ENCODE assay signal across 8 cellular contexts in genomic region chr3:48716508-48716981, GRCh38. TPM values are rescaled to one million over a fixed set of nuclear protein-coding genes. Genes with fewer than 3 reads are reported as not detected.
DNase-seq lines count a peak whose midpoint lies in the region; ATAC-seq and TF ChIP-seq lines count a peak whose summit lies in the region.

No MANE protein-coding gene starts in this region.

- H3K4me3 Mint-ChIP-seq in MCF 10A (ENCODE audit: unreplicated experiment) = peak overlapping the region; percentile 93

- H3K36me3 ChIP-seq in HCT116 (ENCODE audit: control insufficient read depth in 1 of 2, insufficient read depth in 2 of 2, low read length in 2 of 2) = peaks cover 15 to 21% of the 10 kb centered on the region in 2 experiments
- H3K36me3 ChIP-seq in SJSA1 = peaks cover 32% of the 10 kb centered on the region
- peaks cover 34% of the 10 kb centered on the region for H3K36me3 ChIP-seq in lower lobe of right lung

- TF ChIP-seq RAD21 in HCT116 (IDR thresholded peaks at IDR 0.05; ENCODE audit: low read depth) = no peak

- peaks cover 54% of the 10 kb centered on the region for H3K79me2 ChIP-seq in HCT116 (ENCODE audit: insufficient read depth, low read length)

- H3K27me3 ChIP-seq in HCT116 (ENCODE audit: insufficient read depth, low read length) (no peaks in the 10 kb centered on the region), SJSA1 (replicated peaks) (no peaks in the 10 kb centered on the region), lower lobe of right lung (ENCODE audit: low read depth) (no peaks in the 10 kb centered on the region)

- peak overlapping the region; percentile 99 for H3K9ac ChIP-seq in HCT116 (ENCODE audit: low read length)

- peaks cover 51% of the 10 kb centered on the region for H3K36me3 Mint-ChIP-seq in MCF 10A (ENCODE audit: insufficient read depth, unreplicated experiment)

- peak overlapping the region; percentile 98 for H3K27ac Mint-ChIP-seq in MCF 10A (ENCODE audit: low read depth, unreplicated experiment)

- H3K4me3 ChIP-seq in HCT116 (replicated peaks in 1 of 2; ENCODE audit: low read depth in 1 of 2, low read length in 2 of 2) = peak overlapping the region; percentile 85 to 100
- peak overlapping the region; percentile 56 for H3K4me3 ChIP-seq in SJSA1
- H3K4me3 ChIP-seq in lower lobe of right lung = peak overlapping the region; percentile 85

- no peaks in the 10 kb centered on the region for H3K9me3 Mint-ChIP-seq in MCF 10A (ENCODE audit: unreplicated experiment)

- TF ChIP-seq POLR2A in HCT116 (IDR thresholded peaks at IDR 0.05; ENCODE audit: borderline replicate concordance, extremely low read depth, insufficient read depth, insufficient read length) = no peak

- POLR2A ChIA-PET in HCT116 (lab: Charles Lee) (interaction anchor here (0.8 to 1.4 kb wide), 6 partner anchors 12 to 202 kb away, joined by 3 to 8 read pairs (median 4); partner anchors contain the start of gene ARIH2), MCF 10A (lab: Yijun Ruan, JAX) (interaction anchor here (0.6 to 4.8 kb wide), 34 partner anchors 9 to 479 kb away, joined by 3 to 114 read pairs (median 5); partner anchors contain the start of genes ARIH2, ATRIP, CCDC51 and CELSR3)

- DNase-seq in HCT116 (ENCODE audit: low read depth, low spot score) = no peak
- no peak for DNase-seq in SJSA1 (ENCODE audit: low read depth in 1 of 2, low spot score in 2 of 2)
- no peak for DNase-seq in MCF 10A (ENCODE audit: unreplicated experiment)
- DNase-seq in lower lobe of right lung = no peak
- DNase-seq in NCI-H446 (lab: John Stamatoyannopoulos, UW) = no peak
- DNase-seq in HuH-7 (ENCODE audit: low spot score) = no peak

- H2AFZ ChIP-seq in HCT116 (ENCODE audit: low read depth, low read length, poor library complexity, severe bottlenecking) = no peak overlapping the region

- H3K4me2 ChIP-seq in HCT116 (ENCODE audit: low read length) = peak overlapping the region; percentile 82

- H4K20me1 ChIP-seq in HCT116 (ENCODE audit: insufficient read depth) = peaks cover 8% of the 10 kb centered on the region; the same call in 1 of the 2 replicates

- CTCF ChIA-PET in HCT116 (lab: Charles Lee) (interaction anchor here (1.1 to 1.2 kb wide), 2 partner anchors 23 to 280 kb away, joined by 4 to 12 read pairs; no protein-coding TSS in a partner anchor), MCF 10A (lab: Yijun Ruan, JAX) (interaction anchor here (1.5 to 2.8 kb wide), 2 partner anchors 19 to 23 kb away, joined by 3 to 16 read pairs; no protein-coding TSS in a partner anchor)

- no peaks in the 10 kb centered on the region for H3K9me2 ChIP-seq in HCT116 (ENCODE audit: insufficient read depth)

- TF ChIP-seq CTCF in HCT116 (IDR thresholded peaks at IDR 0.05 in 2 of 3, conservative IDR thresholded peaks at IDR 0.05 in 1 of 3; ENCODE audit: borderline replicate concordance in 1 of 3, insufficient read depth in 1 of 3, low read depth in 2 of 3, low read length in 2 of 3) = no peak
- no peak for TF ChIP-seq CTCF in MCF 10A (IDR thresholded peaks at IDR 0.05; ENCODE audit: unreplicated experiment)
- no peak for TF ChIP-seq CTCF in lower lobe of right lung (IDR thresholded peaks at IDR 0.05)

- H3K4me1 ChIP-seq in HCT116 (ENCODE audit: control insufficient read depth in 1 of 2, insufficient read depth in 2 of 2, low read length in 2 of 2) (peaks cover 12 to 18% of the 10 kb centered on the region in 2 experiments), SJSA1 (replicated peaks) (peaks cover 28% of the 10 kb centered on the region), lower lobe of right lung (peaks cover 47% of the 10 kb centered on the region)

- ATAC-seq in HCT116 (peak; percentile 42), lower lobe of right lung (peak; percentile 4 to 54), GM21576 (IDR thresholded peaks at IDR 0.05; ENCODE audit: unreplicated experiment) (no peak)

- H3K9me3 ChIP-seq in HCT116 (ENCODE audit: control insufficient read depth in 1 of 2, insufficient read depth in 1 of 2, low read depth in 1 of 2, low read length in 2 of 2) = no peaks in the 10 kb centered on the region
- no peaks in the 10 kb centered on the region for H3K9me3 ChIP-seq in SJSA1 (replicated peaks)
- no peaks in the 10 kb centered on the region for H3K9me3 ChIP-seq in lower lobe of right lung

- BruUV-seq in HCT116 (replicated peaks; lab: Mats Ljungman, UMichigan) (no TSS peak), MCF 10A (replicated peaks; lab: Mats Ljungman, UMichigan) (no TSS peak)

- peak overlapping the region; percentile 74 for H3K27ac ChIP-seq in HCT116 (ENCODE audit: low read depth, low read length)
- H3K27ac ChIP-seq in SJSA1 = peak overlapping the region; percentile 66
- peak overlapping the region; percentile 83 for H3K27ac ChIP-seq in lower lobe of right lung
- H3K27ac ChIP-seq in temporal lobe (ENCODE audit: low read depth, low read length) = peak overlapping the region; percentile 60

- intact Hi-C loops in HCT116 (cut with micrococcal nuclease) = no loop called here
- intact Hi-C loops in MCF 10A (cut with micrococcal nuclease) = loop anchor here (2.0 kb wide), 1 partner anchor 22 kb away; no protein-coding TSS in a partner anchor
- intact Hi-C loops in lower lobe of right lung (cut with DNase I) = no loop called here

- H3K27me3 Mint-ChIP-seq in MCF 10A (ENCODE audit: insufficient read depth, unreplicated experiment) = no peaks in the 10 kb centered on the region

- peaks cover 16% of the 10 kb centered on the region for H3K4me1 Mint-ChIP-seq in MCF 10A (ENCODE audit: insufficient read depth, unreplicated experiment)

- RAD21 ChIA-PET in HCT116 (lab: Charles Lee; ENCODE audit: low non-redundant PET in 1 of 2, low total read pairs in 2 of 2, uncharacterized antibody in 2 of 2, unreplicated experiment in 2 of 2) = interaction anchor here in 1 of 2 experiments (1.7 kb wide), 1 partner anchor 24 kb away, joined by 5 read pairs; no protein-coding TSS in a partner anchor

TF ChIP-seq in HCT116, 20 proteins besides CTCF, POLR2A, EP300 and RAD21:
- TF ChIP-seq REST (IDR thresholded peaks at IDR 0.05; ENCODE audit: low read depth) (no peak), YY1 (IDR thresholded peaks at IDR 0.05; ENCODE audit: extremely low read depth, insufficient replicate concordance, low read depth, low read length) (peak; percentile 90)

RNA-seq across cellular contexts. Expression of gene IP6K2, which starts 0.5 kb away (rescaled TPM):
- total RNA-seq in HCT116 (2021; ENCODE audit: unreplicated experiment) (89.5 TPM), MCF 10A (2022) (99.3 and 117 TPM in 2 replicates), lower lobe of right lung (56.3 TPM), temporal lobe (78.2 TPM)
- 115 and 121 TPM in 2 replicates for polyA plus RNA-seq in HCT116 (2012)
- 52.3 and 61.7 TPM in 2 replicates for total RNA-seq in SJSA1 (2014; rRNA removed; shearing (Covaris generic))

RNA-seq across cellular contexts. Expression of gene NCKIPSD, which starts 30.8 kb away (rescaled TPM):
- 36.9 TPM for total RNA-seq in HCT116 (2021; ENCODE audit: unreplicated experiment)
- 58.4 and 80.7 TPM in 2 replicates for polyA plus RNA-seq in HCT116 (2012)
- 8.7 and 10.2 TPM in 2 replicates for total RNA-seq in SJSA1 (2014; rRNA removed; shearing (Covaris generic))
- total RNA-seq in MCF 10A (2022) = 23.8 and 26.9 TPM in 2 replicates
- 20.7 TPM for total RNA-seq in lower lobe of right lung
- total RNA-seq in temporal lobe = 5.2 TPM

RNA-seq across cellular contexts. Expression of gene CELSR3, which starts 53.9 kb away (rescaled TPM):
- total RNA-seq in HCT116 (2021; ENCODE audit: unreplicated experiment) = 7.8 TPM
- 6.3 and 6.8 TPM in 2 replicates for polyA plus RNA-seq in HCT116 (2012)
- total RNA-seq in SJSA1 (2014; rRNA removed; shearing (Covaris generic)) = under 0.01 and 0.26 TPM in 2 replicates
- total RNA-seq in MCF 10A (2022) = 17.6 and 21.5 TPM in 2 replicates
- 1.0 TPM for total RNA-seq in lower lobe of right lung
- total RNA-seq in temporal lobe = 36.6 TPM
